In the genomic region with DNA sequence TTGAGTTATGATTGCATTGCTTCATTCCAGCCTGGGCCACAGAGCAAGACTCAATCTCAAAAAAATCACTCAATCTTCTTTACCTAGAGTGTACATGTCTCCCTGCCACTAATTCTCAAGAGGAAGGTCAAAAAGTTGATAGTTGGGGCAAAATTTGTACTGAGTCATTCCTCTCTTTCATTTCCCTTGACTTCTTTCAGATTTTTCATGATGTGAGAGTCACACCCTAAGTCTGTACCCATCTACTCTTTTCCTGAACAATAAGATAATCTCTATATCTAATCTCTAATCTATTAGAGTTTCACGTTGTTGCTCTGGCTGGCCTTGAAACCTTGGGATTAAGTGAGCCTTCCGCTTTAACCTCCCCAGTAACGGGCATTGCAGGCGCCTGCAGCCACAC, we compare ENCODE assay signal across 20 cellular contexts. TPM values are rescaled to one million over a fixed set of nuclear protein-coding genes. Genes with fewer than 3 reads are reported as not detected.
DNase-seq lines count a peak whose midpoint lies in the region; ATAC-seq, FAIRE-seq and TF ChIP-seq lines count a peak whose summit lies in the region.
"Had no signal": no experiment of that assay in that cellular context is flagged by ENCODE, and none has a peak within 500 bp of the region (broad histone marks: within the 10 kb centered on the region; RNA-seq: fewer than 3 reads in every experiment).

No MANE protein-coding gene starts in this region.

- H4K20me1 ChIP-seq in osteoblast (ENCODE audit: insufficient read depth, low read length): no peaks in the 10 kb centered on the region
- H4K20me1 ChIP-seq: BLaER1 had no signal

- peak overlapping the region; percentile 2 for H3K4me2 ChIP-seq in osteoblast (ENCODE audit: insufficient read depth, low read length)
- H3K4me2 ChIP-seq: BLaER1 had no signal

- intact Hi-C loops in head of caudate nucleus (cut with DNase I): no loop called here

- TF ChIP-seq POLR2A in GM18505 (IDR thresholded peaks at IDR 0.05; ENCODE audit: borderline replicate concordance, extremely low read depth, insufficient read depth, insufficient read length): no peak

- no peaks in the 10 kb centered on the region for H3K4me1 ChIP-seq in osteoblast (ENCODE audit: insufficient read depth, low read length)
- H3K4me1 ChIP-seq: foreskin keratinocyte, left ventricle myocardium inferior, sigmoid colon, thyroid gland had no signal

- H2AFZ ChIP-seq in osteoblast (ENCODE audit: low read length): no peak overlapping the region

- no peak for FAIRE-seq in urothelium cell line (lab: Jason Lieb, UNC)
- FAIRE-seq: astrocyte, colon, endothelial cell of umbilical vein had no signal

- H3K36me3 Mint-ChIP-seq in activated T-cell treated with anti-CD3 and anti-CD28 coated beads, Interleukin-2, amount 50 U/mL, for 4 hours (ENCODE audit: insufficient read depth): no peaks in the 10 kb centered on the region

- no peak for DNase-seq in activated T-cell treated with anti-CD3 and anti-CD28 coated beads, Interleukin-2, amount 50 U/mL, for 4 hours
- DNase-seq in osteoblast (ENCODE audit: insufficient read length, low spot score, missing footprints) (peak; percentile 21), head of caudate nucleus (no peak), urothelium cell line (ENCODE audit: low spot score) (no peak)
- DNase-seq: foreskin keratinocyte, left ventricle myocardium inferior, NCI-H146, NCI-H2227 treated with DMSO at 0.1 percent for 48 hours, ovary, Right ventricle myocardium superior, sigmoid colon, thyroid gland had no signal

- no peak overlapping the region for H3K4me3 ChIP-seq in osteoblast (ENCODE audit: insufficient read depth, low read length)
- H3K4me3 ChIP-seq: BLaER1, left ventricle myocardium inferior, ovary, sigmoid colon, thyroid gland had no signal

- H3K79me2 ChIP-seq in osteoblast (ENCODE audit: insufficient read depth, low read length): no peaks in the 10 kb centered on the region

- no peaks in the 10 kb centered on the region for H3K9me3 ChIP-seq in osteoblast (ENCODE audit: low read depth, low read length)
- H3K9me3 ChIP-seq: left ventricle myocardium inferior, ovary, sigmoid colon, thyroid gland had no signal

- no peak overlapping the region for H3K27ac ChIP-seq in osteoblast (ENCODE audit: low read depth, low read length)
- H3K27ac ChIP-seq: BLaER1, foreskin keratinocyte, left ventricle myocardium inferior, ovary, sigmoid colon, thyroid gland had no signal

- H3K36me3 ChIP-seq in osteoblast (ENCODE audit: insufficient read depth, low read length): no peaks in the 10 kb centered on the region
- H3K36me3 ChIP-seq: BLaER1, left ventricle myocardium inferior, ovary, sigmoid colon, thyroid gland had no signal

- TF ChIP-seq CTCF in osteoblast (IDR thresholded peaks at IDR 0.05; ENCODE audit: extremely low read depth, low read depth, low read length): no peak

- peak overlapping the region; percentile 54 for H3K4me3 Mint-ChIP-seq in activated T-cell treated with anti-CD3 and anti-CD28 coated beads, Interleukin-2, amount 50 U/mL, for 4 hours

- H3K4me1 Mint-ChIP-seq in activated T-cell treated with anti-CD3 and anti-CD28 coated beads, Interleukin-2, amount 50 U/mL, for 4 hours (ENCODE audit: low read depth): peaks cover 18% of the 10 kb centered on the region

- no peaks in the 10 kb centered on the region for H3K27me3 Mint-ChIP-seq in activated T-cell treated with anti-CD3 and anti-CD28 coated beads, Interleukin-2, amount 50 U/mL, for 4 hours (ENCODE audit: low read depth)

- H3K9me3 Mint-ChIP-seq in activated T-cell treated with anti-CD3 and anti-CD28 coated beads, Interleukin-2, amount 50 U/mL, for 4 hours: no peaks in the 10 kb centered on the region

- ATAC-seq in GM18505 (IDR thresholded peaks at IDR 0.05; ENCODE audit: unreplicated experiment) (peak; percentile 73), HG02884 (IDR thresholded peaks at IDR 0.05; ENCODE audit: unreplicated experiment) (peak; percentile 59), GM19452 (IDR thresholded peaks at IDR 0.05; ENCODE audit: unreplicated experiment) (no peak)
- peak; percentile 37 to 56 for ATAC-seq in activated T-cell treated with anti-CD3 and anti-CD28 coated beads, Interleukin-2, amount 50 U/mL, for 4 hours
- ATAC-seq: foreskin keratinocyte had no signal

- H3K27me3 ChIP-seq in osteoblast (ENCODE audit: insufficient read depth, low read length): no peaks in the 10 kb centered on the region
- H3K27me3 ChIP-seq: BLaER1, foreskin keratinocyte, ovary, sigmoid colon, thyroid gland had no signal

RNA-seq across cellular contexts. Expression of a gene that starts 1.1 kb away (rescaled TPM):
- total RNA-seq in activated T-cell treated with anti-CD3 and anti-CD28 coated beads, Interleukin-2, amount 50 U/mL, for 4 hours: not detected
- not detected in 2 replicates for total RNA-seq in osteoblast
- total RNA-seq: astrocyte, endothelial cell of umbilical vein, foreskin keratinocyte, HT-29, left ventricle myocardium inferior, ovary, Right ventricle myocardium superior, sigmoid colon had no signal
